Comparison of ENCODE assay signal across 22 cellular contexts in the genomic region with DNA sequence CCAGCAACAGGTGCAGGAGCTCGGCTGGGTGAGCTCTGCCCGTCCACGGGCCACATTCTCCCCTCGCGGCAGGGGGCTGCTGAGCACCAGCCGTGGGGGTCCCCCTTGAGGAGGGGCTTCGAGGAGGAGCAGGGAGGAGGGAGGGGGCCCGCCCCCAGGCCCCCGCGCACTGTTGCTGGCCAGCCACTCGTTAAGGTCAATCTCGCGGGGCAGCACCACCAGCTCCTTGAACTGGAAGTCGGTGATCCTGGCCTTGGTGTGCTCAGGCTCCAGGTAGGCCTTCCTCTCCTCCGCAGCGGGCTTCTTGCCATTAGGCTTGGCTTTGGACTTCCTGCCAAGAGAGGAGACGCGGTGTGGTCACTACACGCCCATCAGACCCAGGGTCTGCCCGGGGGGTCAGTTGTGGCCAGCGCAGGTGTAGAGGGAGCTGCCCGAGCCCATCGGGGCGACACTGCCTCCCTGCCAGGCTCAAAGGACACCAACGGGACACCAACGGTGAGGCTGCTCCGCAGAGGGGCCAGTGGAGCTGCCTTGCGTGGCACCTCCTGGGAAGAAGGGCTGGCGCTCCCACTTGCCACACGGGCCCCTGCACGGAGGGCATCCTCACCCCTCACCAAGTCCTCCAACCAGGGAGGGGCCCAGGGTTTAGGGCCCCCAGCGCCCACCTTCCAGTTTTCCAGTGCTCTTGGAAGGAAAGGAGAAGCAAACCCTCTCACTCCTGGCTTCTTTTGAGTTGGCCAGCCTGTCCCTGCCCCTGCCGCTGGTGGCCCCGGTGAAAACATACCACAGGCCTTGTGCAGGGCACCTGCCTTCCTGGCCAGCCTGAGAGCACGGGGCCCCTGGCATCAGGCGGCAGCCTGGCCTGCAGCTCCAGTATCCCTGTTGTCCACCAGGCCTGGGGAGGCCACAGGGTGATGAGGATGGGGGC. TPM values are rescaled to one million over a fixed set of nuclear protein-coding genes. Genes with fewer than 3 reads are reported as not detected.
DNase-seq lines count a peak whose midpoint lies in the region; ATAC-seq and TF ChIP-seq lines count a peak whose summit lies in the region.
"Had no signal": no experiment of that assay in that cellular context is flagged by ENCODE, and none has a peak within 500 bp of the region (broad histone marks: within the 10 kb centered on the region; RNA-seq: fewer than 3 reads in every experiment).

No MANE protein-coding gene starts in this region.

- H3K9me3 Mint-ChIP-seq in neural crest cell (no peaks in the 10 kb centered on the region), glutamatergic neuron (ENCODE audit: unreplicated experiment) (peaks cover 4% of the 10 kb centered on the region)
- no peaks in the 10 kb centered on the region for H3K9me3 Mint-ChIP-seq in stimulated activated naive CD8-positive, alpha-beta T cell treated with anti-CD3 and anti-CD28 coated beads, Interleukin-15, amount 100 ng/mL, for 72 hours
- H3K9me3 Mint-ChIP-seq: activated naive CD8-positive, alpha-beta T cell treated with anti-CD3 and anti-CD28 coated beads for 36 hours; activated T-helper 2 cell treated with anti-CD3 and anti-CD28 coated beads, Interferon-gamma antibody, Interleukin-2, Interleukin-4, amounts not matched to agents 10 μg/mL and 5 μg/mL and 100 μg/mL, durations not matched to agents 14 hours and 24 hours and 36 hours; CD4-positive, CD25-positive, alpha-beta regulatory T cell; memory B cell; naive thymus-derived CD8-positive, alpha-beta T cell had no signal

- H3K4me1 Mint-ChIP-seq in neural crest cell (no peaks in the 10 kb centered on the region), glutamatergic neuron (ENCODE audit: low read depth, unreplicated experiment) (peaks cover 3% of the 10 kb centered on the region)
- peaks cover 26% of the 10 kb centered on the region for H3K4me1 Mint-ChIP-seq in stimulated activated naive CD8-positive, alpha-beta T cell treated with anti-CD3 and anti-CD28 coated beads, Interleukin-15, amount 100 ng/mL, for 72 hours

- ATAC-seq in Right ventricle myocardium superior (ENCODE audit: poor library complexity), result no peak
- no peak for ATAC-seq in stimulated activated naive CD8-positive, alpha-beta T cell treated with anti-CD3 and anti-CD28 coated beads, Interleukin-15, amount 100 ng/mL, for 72 hours
- ATAC-seq: naive thymus-derived CD8-positive, alpha-beta T cell had no signal

- no peak for TF ChIP-seq CTCF in Peyer's patch (IDR thresholded peaks at IDR 0.05)
- TF ChIP-seq CTCF in neural crest cell (conservative IDR thresholded peaks at IDR 0.05), result no peak
- TF ChIP-seq CTCF in tibial artery (IDR thresholded peaks at IDR 0.05), result peak in 1 of 2 experiments; percentile 46
- no peak for TF ChIP-seq CTCF in glutamatergic neuron (IDR thresholded peaks at IDR 0.05; ENCODE audit: partially characterized antibody, unreplicated experiment)

- H3K36me3 ChIP-seq in Peyer's patch (peaks cover 0 to 46% (median 0%) of the 10 kb centered on the region in 3 donors), tibial artery (peaks cover 43 to 55% (median 45%) of the 10 kb centered on the region in 3 donors)

- no peak overlapping the region for H3K4me3 ChIP-seq in Peyer's patch
- peak overlapping the region in 1 of 2 donors; percentile 21 for H3K4me3 ChIP-seq in tibial artery
- H3K4me3 ChIP-seq: suprapubic skin had no signal

- H3K27ac ChIP-seq in Peyer's patch, result peak overlapping the region in 3 of 4 donors; percentile 31 to 79 (median 48)
- H3K27ac ChIP-seq in tibial artery, result peak overlapping the region; percentile 94 to 96
- H3K27ac ChIP-seq: suprapubic skin, VCaP had no signal

- TF ChIP-seq POLR2A in Peyer's patch (IDR thresholded peaks at IDR 0.05), result no peak

- H3K36me3 Mint-ChIP-seq in neural crest cell (ENCODE audit: low read depth) (no peaks in the 10 kb centered on the region), glutamatergic neuron (ENCODE audit: unreplicated experiment) (no peaks in the 10 kb centered on the region)

- H3K4me3 Mint-ChIP-seq in neural crest cell (no peak overlapping the region), glutamatergic neuron (ENCODE audit: unreplicated experiment) (no peak overlapping the region)
- H3K4me3 Mint-ChIP-seq in stimulated activated naive CD8-positive, alpha-beta T cell treated with anti-CD3 and anti-CD28 coated beads, Interleukin-15, amount 100 ng/mL, for 72 hours, result no peak overlapping the region
- H3K4me3 Mint-ChIP-seq: activated naive CD8-positive, alpha-beta T cell treated with anti-CD3 and anti-CD28 coated beads for 36 hours; CD4-positive, CD25-positive, alpha-beta regulatory T cell; memory B cell; naive thymus-derived CD8-positive, alpha-beta T cell had no signal

- H3K27me3 Mint-ChIP-seq in neural crest cell (ENCODE audit: low read depth) (no peaks in the 10 kb centered on the region), glutamatergic neuron (ENCODE audit: unreplicated experiment) (peaks cover 4% of the 10 kb centered on the region)
- no peaks in the 10 kb centered on the region for H3K27me3 Mint-ChIP-seq in stimulated activated naive CD8-positive, alpha-beta T cell treated with anti-CD3 and anti-CD28 coated beads, Interleukin-15, amount 100 ng/mL, for 72 hours
- H3K27me3 Mint-ChIP-seq: activated naive CD8-positive, alpha-beta T cell treated with anti-CD3 and anti-CD28 coated beads for 36 hours; CD4-positive, CD25-positive, alpha-beta regulatory T cell; memory B cell; naive thymus-derived CD8-positive, alpha-beta T cell; progenitor cell of endocrine pancreas had no signal

- H3K27me3 ChIP-seq in Peyer's patch (no peaks in the 10 kb centered on the region), tibial artery (no peaks in the 10 kb centered on the region)
- H3K27me3 ChIP-seq: suprapubic skin had no signal

- peak overlapping the region; percentile 4 for H3K27ac Mint-ChIP-seq in neural crest cell (ENCODE audit: unreplicated experiment)
- no peak overlapping the region for H3K27ac Mint-ChIP-seq in stimulated activated naive CD8-positive, alpha-beta T cell treated with anti-CD3 and anti-CD28 coated beads, Interleukin-15, amount 100 ng/mL, for 72 hours
- H3K27ac Mint-ChIP-seq in glutamatergic neuron (ENCODE audit: unreplicated experiment), result no peak overlapping the region
- H3K27ac Mint-ChIP-seq: activated naive CD8-positive, alpha-beta T cell treated with anti-CD3 and anti-CD28 coated beads for 36 hours; activated T-helper 2 cell treated with anti-CD3 and anti-CD28 coated beads, Interferon-gamma antibody, Interleukin-2, Interleukin-4, amounts not matched to agents 10 μg/mL and 5 μg/mL and 100 μg/mL, durations not matched to agents 14 hours and 24 hours and 36 hours; CD4-positive, CD25-positive, alpha-beta regulatory T cell; memory B cell; progenitor cell of endocrine pancreas had no signal

- intact Hi-C loops in Right ventricle myocardium superior (cut with DNase I), result no loop called here
- intact Hi-C loops in tibial artery (cut with DNase I; ENCODE audit: low total_unique reads), result no loop called here

- H3K9me3 ChIP-seq in Peyer's patch, result no peaks in the 10 kb centered on the region
- H3K9me3 ChIP-seq in tibial artery, result no peaks in the 10 kb centered on the region
- H3K9me3 ChIP-seq: suprapubic skin had no signal

- DNase-seq in Peyer's patch (peak in 1 of 3 donors; percentile 45), Right ventricle myocardium superior (peak; percentile 38), neural crest cell (ENCODE audit: low read depth, low spot score) (no peak), tibial artery (peak; percentile 37 to 90), glutamatergic neuron (no peak), globus pallidus (ENCODE audit: low spot score) (no peak), AG08395 (ENCODE audit: low spot score) (no peak)
- no peak for DNase-seq in stimulated activated naive CD8-positive, alpha-beta T cell treated with anti-CD3 and anti-CD28 coated beads, Interleukin-15, amount 100 ng/mL, for 72 hours
- DNase-seq: activated CD4-positive, alpha-beta T cell treated with anti-CD3 and anti-CD28 coated beads, Interleukin-2, amount 50 U/mL, for 1 hour; activated CD8-positive, alpha-beta memory T cell treated with anti-CD3 and anti-CD28 coated beads, Interleukin-2, amount 50 U/mL, for 4 hours; activated naive CD8-positive, alpha-beta T cell treated with anti-CD3 and anti-CD28 coated beads for 36 hours; CD4-positive, CD25-positive, alpha-beta regulatory T cell; Karpas-422; NCI-H1048; NCI-H2029 treated with DMSO at 0.1 percent for 48 hours; NCI-H345 had no signal

- H3K4me1 ChIP-seq in Peyer's patch (peaks cover 0 to 14% (median 5%) of the 10 kb centered on the region in 4 donors), tibial artery (peaks cover 0 to 81% (median 68%) of the 10 kb centered on the region in 4 donors)

RNA-seq across cellular contexts. Expression of a gene that starts 5.8 kb away (rescaled TPM):
- 10 to 100 TPM; 34.7 to 50.4 (median 40.5) TPM for total RNA-seq in Peyer's patch
- total RNA-seq in Right ventricle myocardium superior, result 46.1 TPM
- total RNA-seq in neural crest cell, result 17.3 and 19.3 TPM in 2 replicates
- total RNA-seq in glutamatergic neuron (ENCODE audit: unreplicated experiment), result 29.0 TPM

Comparison
In these comparisons a context has a peak if more than half of its experiments do, and no peak if none do; other contexts are left out.
1. DNase-seq: peak in Right ventricle myocardium superior (single experiment) and tibial artery (2 of 2); none in neural crest cell (single experiment), stimulated activated naive CD8-positive, alpha-beta T cell treated with anti-CD3 and anti-CD28 coated beads, Interleukin-15, amount 100 ng/mL, for 72 hours (0 of 2), glutamatergic neuron (single experiment), globus pallidus (single experiment) and AG08395 (single experiment).